Comparison of ENCODE assay signal across 8 cellular contexts in the genomic region with DNA sequence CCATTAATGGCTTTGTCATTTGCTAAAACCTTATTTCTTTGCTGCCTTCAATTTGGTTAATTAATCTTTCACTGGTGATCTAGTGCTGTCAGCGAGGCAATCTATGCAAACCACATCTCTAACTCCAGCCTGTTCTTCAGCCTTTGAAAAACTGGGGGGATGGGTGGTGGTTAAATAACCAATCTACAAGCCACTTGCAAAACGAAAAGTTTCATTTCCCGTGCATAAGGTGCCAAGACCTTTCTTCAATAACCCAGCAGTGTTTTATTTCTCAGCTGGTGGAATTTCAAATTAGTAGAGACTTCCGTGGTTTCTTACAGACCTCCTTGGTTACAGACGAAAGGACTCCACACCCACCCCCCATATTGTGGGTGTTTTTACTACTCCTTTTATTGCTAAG.
DNase-seq lines count a peak whose midpoint lies in the region; ATAC-seq, FAIRE-seq and TF ChIP-seq lines count a peak whose summit lies in the region.

No MANE protein-coding gene starts in this region.

- POLR2A ChIA-PET in CD4-positive, alpha-beta T cell (lab: Charles Lee), result interaction anchor here (1.0 to 2.5 kb wide), 5 partner anchors 14 to 380 kb away, joined by 3 to 11 read pairs (median 4); a partner anchor contains a TSS
- POLR2A ChIA-PET in HepG2 (lab: Yijun Ruan, JAX), result no interaction called here

- peaks cover 66% of the 10 kb centered on the region for H3K4me1 Mint-ChIP-seq in CD4-positive, alpha-beta T cell (ENCODE audit: low read depth)
- peaks cover 77% of the 10 kb centered on the region for H3K4me1 Mint-ChIP-seq in activated naive CD4-positive, alpha-beta T cell treated with anti-CD3 and anti-CD28 coated beads, Interleukin-2, amount 50 U/mL, for 24 hours

- in situ Hi-C loops in HepG2 (cut with HindIII; ENCODE audit: extremely low pct_ligation_motif_present, low pct_unique_long_range_greater_than_20kb), result no loop called here

- 16% methylated on average over 5 of the region's 5 CpGs for WGBS in HepG2 (ENCODE audit: low lambda C conversion rate)

- no peak for TF ChIP-seq CTCF in CD4-positive, alpha-beta T cell (IDR thresholded peaks at IDR 0.05)
- TF ChIP-seq CTCF in HepG2 (CRISPR knock-in tag; IDR thresholded peaks at IDR 0.05), result no peak

- H3K4me3 ChIP-seq in HepG2 (replicated peaks in 1 of 3; ENCODE audit: insufficient read depth in 1 of 3, low read depth in 2 of 3, low read length in 3 of 3), result no peak overlapping the region

- no peaks in the 10 kb centered on the region for H3K9me3 Mint-ChIP-seq in CD4-positive, alpha-beta T cell
- no peaks in the 10 kb centered on the region for H3K9me3 Mint-ChIP-seq in activated naive CD4-positive, alpha-beta T cell treated with anti-CD3 and anti-CD28 coated beads, Interleukin-2, amount 50 U/mL, for 24 hours

- peak; percentile 89 for ATAC-seq in CD4-positive, alpha-beta T cell (ENCODE audit: poor library complexity)
- ATAC-seq in GM19452 (IDR thresholded peaks at IDR 0.05; ENCODE audit: unreplicated experiment) (peak; percentile 95), HG03439 (IDR thresholded peaks at IDR 0.05; ENCODE audit: unreplicated experiment) (peak; percentile 88), HepG2 (no peak)

- no peaks in the 10 kb centered on the region for H3K27me3 ChIP-seq in CD4-positive, alpha-beta T cell (ENCODE audit: control insufficient read depth, insufficient read depth, low read length)
- peaks cover 0 to 3% of the 10 kb centered on the region in 2 experiments; a peak in 1 of 5 replicates for H3K27me3 ChIP-seq in HepG2 (ENCODE audit: control insufficient read depth in 1 of 2, insufficient read depth in 2 of 2, low read length in 2 of 2)

- no peaks in the 10 kb centered on the region for H3K36me3 Mint-ChIP-seq in CD4-positive, alpha-beta T cell (ENCODE audit: low read depth)
- peaks cover 1% of the 10 kb centered on the region for H3K36me3 Mint-ChIP-seq in activated naive CD4-positive, alpha-beta T cell treated with anti-CD3 and anti-CD28 coated beads, Interleukin-2, amount 50 U/mL, for 24 hours

- intact Hi-C loops in CD4-positive, alpha-beta T cell (cut with DNase I, micrococcal nuclease), result no loop called here
- intact Hi-C loops in HepG2 (cut with micrococcal nuclease; ENCODE audit: unreplicated experiment), result no loop called here

- DNase-seq in CD4-positive, alpha-beta T cell, result peak in 4 of 10 experiments; percentile 9 to 25 (median 12)
- DNase-seq in COR-L47 (lab: John Stamatoyannopoulos, UW), result no peak
- no peak for DNase-seq in HepG2 (ENCODE audit: low spot score)
- DNase-seq in globus pallidus (ENCODE audit: low spot score), result no peak
- no peak for DNase-seq in DMS53 treated with DMSO at 0.1 percent for 48 hours (lab: John Stamatoyannopoulos, UW; ENCODE audit: unreplicated experiment)

- TF ChIP-seq POLR2A in HepG2 (IDR thresholded peaks at IDR 0.05; ENCODE audit: insufficient read depth in 1 of 2, low read depth in 2 of 2, low read length in 2 of 2), result no peak

- TF ChIP-seq EP300 in HepG2 (IDR thresholded peaks at IDR 0.05; ENCODE audit: low read depth in 2 of 2, low read length in 2 of 2) (no peak), HepG2 (CRISPR knock-in tag; IDR thresholded peaks at IDR 0.05; ENCODE audit: borderline replicate concordance) (no peak)

- no peaks in the 10 kb centered on the region for H3K36me3 ChIP-seq in HepG2 (replicated peaks in 1 of 2; ENCODE audit: control insufficient read depth in 1 of 2, insufficient read depth in 2 of 2, low read length in 2 of 2)

- no peak overlapping the region for H3K9ac ChIP-seq in HepG2 (ENCODE audit: insufficient read depth, low read depth, low read length)

- no peaks in the 10 kb centered on the region for H3K79me2 ChIP-seq in HepG2 (ENCODE audit: insufficient read depth, low read length)

- no peaks in the 10 kb centered on the region for H3K9me3 ChIP-seq in CD4-positive, alpha-beta T cell (ENCODE audit: control insufficient read depth, low read length)
- H3K9me3 ChIP-seq in HepG2 (ENCODE audit: low read length), result no peaks in the 10 kb centered on the region

- CTCF ChIA-PET in CD4-positive, alpha-beta T cell (lab: Charles Lee), result no interaction called here
- CTCF ChIA-PET in HepG2 (lab: Yijun Ruan, JAX; ENCODE audit: low intra/inter-chr PET ratio, low total read pairs), result no interaction called here

- no TSS peak for BruUV-seq in HepG2 (replicated peaks; lab: Mats Ljungman, UMichigan)

- FAIRE-seq in HepG2 (lab: Jason Lieb, UNC), result no peak

- no peak overlapping the region for H2AFZ ChIP-seq in HepG2 (ENCODE audit: low read length)

- H3K27ac Mint-ChIP-seq in CD4-positive, alpha-beta T cell, result peak overlapping the region; percentile 60
- H3K27ac Mint-ChIP-seq in activated naive CD4-positive, alpha-beta T cell treated with anti-CD3 and anti-CD28 coated beads, Interleukin-2, amount 50 U/mL, for 24 hours, result peak overlapping the region; percentile 53

- H3K27ac ChIP-seq in CD4-positive, alpha-beta T cell (ENCODE audit: low read depth, low read length), result peak overlapping the region; percentile 14
- no peak overlapping the region for H3K27ac ChIP-seq in HepG2 (ENCODE audit: extremely low read length, insufficient read depth, low read length)

- H3K4me3 Mint-ChIP-seq in CD4-positive, alpha-beta T cell, result peak overlapping the region; percentile 72
- H3K4me3 Mint-ChIP-seq in activated naive CD4-positive, alpha-beta T cell treated with anti-CD3 and anti-CD28 coated beads, Interleukin-2, amount 50 U/mL, for 24 hours, result peak overlapping the region; percentile 77

- H3K4me1 ChIP-seq in HepG2 (ENCODE audit: insufficient read depth, low read length), result no peaks in the 10 kb centered on the region

- H3K27me3 Mint-ChIP-seq in CD4-positive, alpha-beta T cell, result no peaks in the 10 kb centered on the region
- H3K27me3 Mint-ChIP-seq in activated naive CD4-positive, alpha-beta T cell treated with anti-CD3 and anti-CD28 coated beads, Interleukin-2, amount 50 U/mL, for 24 hours, result no peaks in the 10 kb centered on the region

- no peak for TF ChIP-seq RAD21 in HepG2 (CRISPR knock-in tag; IDR thresholded peaks at IDR 0.05)

- H3K4me2 ChIP-seq in HepG2 (ENCODE audit: low read depth, low read length), result no peak overlapping the region

- H4K20me1 ChIP-seq in HepG2 (ENCODE audit: insufficient read depth, low read length), result no peaks in the 10 kb centered on the region

TF ChIP-seq in HepG2, 621 proteins besides CTCF, POLR2A, EP300 and RAD21 (continues in another document):
- TF ChIP-seq RARG (CRISPR knock-in tag; IDR thresholded peaks at IDR 0.05; ENCODE audit: low read depth) (no peak), FOXC1 (CRISPR knock-in tag; IDR thresholded peaks at IDR 0.05; ENCODE audit: borderline replicate concordance) (no peak), WIZ (CRISPR knock-in tag; IDR thresholded peaks at IDR 0.05) (no peak), EHMT2 (IDR thresholded peaks at IDR 0.05; ENCODE audit: borderline replicate concordance, low read depth, low read length) (no peak), ARNT (IDR thresholded peaks at IDR 0.05) (no peak), KDM3A (CRISPR knock-in tag; IDR thresholded peaks at IDR 0.05; ENCODE audit: low read depth) (no peak)
- TF ChIP-seq, protein P1, sequence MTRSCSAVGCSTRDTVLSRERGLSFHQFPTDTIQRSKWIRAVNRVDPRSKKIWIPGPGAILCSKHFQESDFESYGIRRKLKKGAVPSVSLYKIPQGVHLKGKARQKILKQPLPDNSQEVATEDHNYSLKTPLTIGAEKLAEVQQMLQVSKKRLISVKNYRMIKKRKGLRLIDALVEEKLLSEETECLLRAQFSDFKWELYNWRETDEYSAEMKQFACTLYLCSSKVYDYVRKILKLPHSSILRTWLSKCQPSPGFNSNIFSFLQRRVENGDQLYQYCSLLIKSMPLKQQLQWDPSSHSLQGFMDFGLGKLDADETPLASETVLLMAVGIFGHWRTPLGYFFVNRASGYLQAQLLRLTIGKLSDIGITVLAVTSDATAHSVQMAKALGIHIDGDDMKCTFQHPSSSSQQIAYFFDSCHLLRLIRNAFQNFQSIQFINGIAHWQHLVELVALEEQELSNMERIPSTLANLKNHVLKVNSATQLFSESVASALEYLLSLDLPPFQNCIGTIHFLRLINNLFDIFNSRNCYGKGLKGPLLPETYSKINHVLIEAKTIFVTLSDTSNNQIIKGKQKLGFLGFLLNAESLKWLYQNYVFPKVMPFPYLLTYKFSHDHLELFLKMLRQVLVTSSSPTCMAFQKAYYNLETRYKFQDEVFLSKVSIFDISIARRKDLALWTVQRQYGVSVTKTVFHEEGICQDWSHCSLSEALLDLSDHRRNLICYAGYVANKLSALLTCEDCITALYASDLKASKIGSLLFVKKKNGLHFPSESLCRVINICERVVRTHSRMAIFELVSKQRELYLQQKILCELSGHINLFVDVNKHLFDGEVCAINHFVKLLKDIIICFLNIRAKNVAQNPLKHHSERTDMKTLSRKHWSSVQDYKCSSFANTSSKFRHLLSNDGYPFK (CRISPR knock-in tag; IDR thresholded peaks at IDR 0.05; ENCODE audit: borderline replicate concordance), result no peak
- TF ChIP-seq, protein P2, sequence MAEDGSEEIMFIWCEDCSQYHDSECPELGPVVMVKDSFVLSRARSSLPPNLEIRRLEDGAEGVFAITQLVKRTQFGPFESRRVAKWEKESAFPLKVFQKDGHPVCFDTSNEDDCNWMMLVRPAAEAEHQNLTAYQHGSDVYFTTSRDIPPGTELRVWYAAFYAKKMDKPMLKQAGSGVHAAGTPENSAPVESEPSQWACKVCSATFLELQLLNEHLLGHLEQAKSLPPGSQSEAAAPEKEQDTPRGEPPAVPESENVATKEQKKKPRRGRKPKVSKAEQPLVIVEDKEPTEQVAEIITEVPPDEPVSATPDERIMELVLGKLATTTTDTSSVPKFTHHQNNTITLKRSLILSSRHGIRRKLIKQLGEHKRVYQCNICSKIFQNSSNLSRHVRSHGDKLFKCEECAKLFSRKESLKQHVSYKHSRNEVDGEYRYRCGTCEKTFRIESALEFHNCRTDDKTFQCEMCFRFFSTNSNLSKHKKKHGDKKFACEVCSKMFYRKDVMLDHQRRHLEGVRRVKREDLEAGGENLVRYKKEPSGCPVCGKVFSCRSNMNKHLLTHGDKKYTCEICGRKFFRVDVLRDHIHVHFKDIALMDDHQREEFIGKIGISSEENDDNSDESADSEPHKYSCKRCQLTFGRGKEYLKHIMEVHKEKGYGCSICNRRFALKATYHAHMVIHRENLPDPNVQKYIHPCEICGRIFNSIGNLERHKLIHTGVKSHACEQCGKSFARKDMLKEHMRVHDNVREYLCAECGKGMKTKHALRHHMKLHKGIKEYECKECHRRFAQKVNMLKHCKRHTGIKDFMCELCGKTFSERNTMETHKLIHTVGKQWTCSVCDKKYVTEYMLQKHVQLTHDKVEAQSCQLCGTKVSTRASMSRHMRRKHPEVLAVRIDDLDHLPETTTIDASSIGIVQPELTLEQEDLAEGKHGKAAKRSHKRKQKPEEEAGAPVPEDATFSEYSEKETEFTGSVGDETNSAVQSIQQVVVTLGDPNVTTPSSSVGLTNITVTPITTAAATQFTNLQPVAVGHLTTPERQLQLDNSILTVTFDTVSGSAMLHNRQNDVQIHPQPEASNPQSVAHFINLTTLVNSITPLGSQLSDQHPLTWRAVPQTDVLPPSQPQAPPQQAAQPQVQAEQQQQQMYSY (CRISPR knock-in tag; IDR thresholded peaks at IDR 0.05), result no peak
